ENCODE assay signal across 8 cellular contexts in genomic region chr1:57307382-57307781, GRCh38.
A peak's percentile ranks its signal among the peaks of the same experiment; 100 is the strongest.
DNase-seq lines count a peak whose midpoint lies in the region; ATAC-seq lines count a peak whose summit lies in the region.

No MANE protein-coding gene starts in this region.

- H3K36me3 Mint-ChIP-seq in activated naive CD4-positive, alpha-beta T cell treated with anti-CD3 and anti-CD28 coated beads, Interleukin-2, amount 50 U/mL, for 72 hours = peaks cover 6 to 10% of the 10 kb centered on the region in 2 donors

- peak overlapping the region in 1 of 2 donors; percentile 37 for H3K27ac Mint-ChIP-seq in activated naive CD4-positive, alpha-beta T cell treated with anti-CD3 and anti-CD28 coated beads, Interleukin-2, amount 50 U/mL, for 72 hours

- DNase-seq in RPMI8226 = peak; percentile 65
- DNase-seq in activated naive CD4-positive, alpha-beta T cell treated with anti-CD3 and anti-CD28 coated beads, Interleukin-2, amount 50 U/mL, for 72 hours (ENCODE audit: low spot score in 2 of 2) = peak in 1 of 2 donors; percentile 15
- peak; percentile 29 for DNase-seq in stimulated activated CD8-positive, alpha-beta memory T cell treated with anti-CD3 and anti-CD28 coated beads, Interleukin-12 subunit alpha, Interleukin-12 subunit beta, amount 100 ng/mL, for 1 hour (ENCODE audit: low read depth)
- DNase-seq in midbrain (lab: John Stamatoyannopoulos, UW) = no peak
- no peak for DNase-seq in NCI-H2196 treated with DMSO at 0.1 percent for 48 hours (lab: John Stamatoyannopoulos, UW; ENCODE audit: unreplicated experiment)
- DNase-seq in GM19238 (ENCODE audit: insufficient read length, low spot score) = no peak

- H3K9me3 Mint-ChIP-seq in activated naive CD4-positive, alpha-beta T cell treated with anti-CD3 and anti-CD28 coated beads, Interleukin-2, amount 50 U/mL, for 72 hours = peaks cover 9 to 10% of the 10 kb centered on the region in 2 donors

- ATAC-seq in GM18519 (IDR thresholded peaks at IDR 0.05; ENCODE audit: low FRiP score, unreplicated experiment) (peak; percentile 75), HG02852 (IDR thresholded peaks at IDR 0.05; ENCODE audit: unreplicated experiment) (peak; percentile 71)
- peak; percentile 92 to 95 for ATAC-seq in activated naive CD4-positive, alpha-beta T cell treated with anti-CD3 and anti-CD28 coated beads, Interleukin-2, amount 50 U/mL, for 72 hours

Comparison
In these comparisons a context has a peak if more than half of its experiments do, and no peak if none do; other contexts are left out.
1. DNase-seq: peak in RPMI8226 (single experiment) and stimulated activated CD8-positive, alpha-beta memory T cell treated with anti-CD3 and anti-CD28 coated beads, Interleukin-12 subunit alpha, Interleukin-12 subunit beta, amount 100 ng/mL, for 1 hour (single experiment); none in midbrain (single experiment), NCI-H2196 treated with DMSO at 0.1 percent for 48 hours (single experiment) and GM19238 (single experiment).
2. Peak in every context shown above with its lines, with median percentiles within 50 percentile points of each other: ATAC-seq.